In genomic region chr1:171998711-171999110, GRCh38 we compare ENCODE assay signal across 20 cellular contexts.
DNase-seq lines count a peak whose midpoint lies in the region; ATAC-seq, FAIRE-seq and TF ChIP-seq lines count a peak whose summit lies in the region.
"Had no signal": no experiment of that assay in that cellular context is flagged by ENCODE, and none has a peak within 500 bp of the region (broad histone marks: within the 10 kb centered on the region; RNA-seq: fewer than 3 reads in every experiment).

No MANE protein-coding gene starts in this region.

- H3K9me3 ChIP-seq in astrocyte (ENCODE audit: insufficient read depth, low read depth, low read length) = no peaks in the 10 kb centered on the region
- H3K9me3 ChIP-seq in keratinocyte (ENCODE audit: control insufficient read depth, low read depth, low read length) = no peaks in the 10 kb centered on the region
- H3K9me3 ChIP-seq in CD8-positive, alpha-beta T cell (ENCODE audit: low read length) = no peaks in the 10 kb centered on the region
- H3K9me3 ChIP-seq in MG63 = no peaks in the 10 kb centered on the region

- H3K4me2 ChIP-seq in astrocyte (ENCODE audit: low read length) (no peak overlapping the region), keratinocyte (ENCODE audit: control insufficient read depth, extremely low read depth, insufficient read depth, low read depth, low read length) (peak overlapping the region; percentile 12)

- POLR2A ChIA-PET in CD8-positive, alpha-beta T cell (lab: Charles Lee) = no interaction called here

- H3K4me3 Mint-ChIP-seq in astrocyte (ENCODE audit: unreplicated experiment) = no peak overlapping the region
- H3K4me3 Mint-ChIP-seq in CD8-positive, alpha-beta T cell = no peak overlapping the region
- H3K4me3 Mint-ChIP-seq: B cell; CD4-positive, alpha-beta T cell had no signal

- H3K4me1 Mint-ChIP-seq in astrocyte (ENCODE audit: low read depth, unreplicated experiment) = peaks cover 4% of the 10 kb centered on the region
- no peaks in the 10 kb centered on the region for H3K4me1 Mint-ChIP-seq in CD8-positive, alpha-beta T cell (ENCODE audit: low read depth)
- H3K4me1 Mint-ChIP-seq: B cell had no signal

- H3K36me3 Mint-ChIP-seq in astrocyte (ENCODE audit: low read depth, unreplicated experiment) = no peaks in the 10 kb centered on the region
- no peaks in the 10 kb centered on the region for H3K36me3 Mint-ChIP-seq in CD8-positive, alpha-beta T cell

- dilution Hi-C loops in keratinocyte (cut with MboI; ENCODE audit: extremely low pct_ligation_motif_present, low sequenced_read_pairs) = loop anchor here (25.0 kb wide), 1 partner anchor 361 kb away; no protein-coding TSS in a partner anchor

- H3K4me3 ChIP-seq in astrocyte (ENCODE audit: insufficient read depth, low read depth, low read length) (no peak overlapping the region), keratinocyte (ENCODE audit: control insufficient read depth in 2 of 3, extremely low read depth in 1 of 3, insufficient read depth in 2 of 3, low read depth in 1 of 3, low read length in 3 of 3) (no peak overlapping the region), MG63 (no peak overlapping the region)
- H3K4me3 ChIP-seq in CD8-positive, alpha-beta T cell (ENCODE audit: low read depth, low read length) = no peak overlapping the region

- H2AFZ ChIP-seq in astrocyte (ENCODE audit: low read depth, low read length) (no peak overlapping the region), keratinocyte (ENCODE audit: control insufficient read depth, low read length) (peak overlapping the region; percentile 59)

- CTCF ChIA-PET in CD8-positive, alpha-beta T cell (lab: Charles Lee) = interaction anchor here (1.9 kb wide), 1 partner anchor 13 kb away, joined by 9 read pairs; no protein-coding TSS in a partner anchor

- intact Hi-C loops in CD8-positive, alpha-beta T cell (cut with DNase I, micrococcal nuclease) = no loop called here

- H3K9me1 ChIP-seq in keratinocyte (ENCODE audit: control insufficient read depth, extremely low read depth, insufficient read depth, low read length) = no peaks in the 10 kb centered on the region

- H3K4me1 ChIP-seq in astrocyte (ENCODE audit: insufficient read depth, low read length) (peaks cover 2% of the 10 kb centered on the region), keratinocyte (ENCODE audit: control insufficient read depth, extremely low read depth, insufficient read depth, low read length) (peaks cover 13% of the 10 kb centered on the region)
- H3K4me1 ChIP-seq in CD8-positive, alpha-beta T cell (ENCODE audit: insufficient read depth, low read length) = no peaks in the 10 kb centered on the region

- H3K9me3 Mint-ChIP-seq in astrocyte (ENCODE audit: unreplicated experiment) = no peaks in the 10 kb centered on the region
- H3K9me3 Mint-ChIP-seq in CD8-positive, alpha-beta T cell = no peaks in the 10 kb centered on the region
- H3K9me3 Mint-ChIP-seq: CD4-positive, alpha-beta T cell had no signal

- H3K36me3 ChIP-seq in astrocyte (ENCODE audit: insufficient read depth, low read length) (no peaks in the 10 kb centered on the region), keratinocyte (ENCODE audit: control insufficient read depth in 2 of 2, extremely low read depth in 1 of 2, insufficient read depth in 2 of 2, low read length in 2 of 2) (no peaks in the 10 kb centered on the region), MG63 (no peaks in the 10 kb centered on the region)
- no peaks in the 10 kb centered on the region for H3K36me3 ChIP-seq in CD8-positive, alpha-beta T cell (ENCODE audit: insufficient read depth, low read length)

- H3K9ac ChIP-seq in astrocyte (ENCODE audit: low read length) (no peak overlapping the region), keratinocyte (ENCODE audit: control insufficient read depth, extremely low read depth, insufficient read depth, low read length) (no peak overlapping the region)

- DNase-seq in AG08396 (ENCODE audit: low spot score) = peak; percentile 9
- peak; percentile 31 for DNase-seq in HCEC 1CT
- DNase-seq in astrocyte (ENCODE audit: low read depth) = peak; percentile 32
- no peak for DNase-seq in keratinocyte (ENCODE audit: low read depth, low spot score)
- DNase-seq in CD8-positive, alpha-beta T cell = no peak
- no peak for DNase-seq in Ammon's horn (ENCODE audit: low spot score)
- no peak for DNase-seq in MG63
- DNase-seq in SKM-1 (lab: John Stamatoyannopoulos, UW; ENCODE audit: unreplicated experiment) = no peak
- DNase-seq: CD4-positive, alpha-beta T cell; DMS79 treated with DMSO at 0.1 percent for 48 hours; GF-D8; GOT3; Karpas-422; NCI-H1436; NCI-H2081; NCI-H2227 treated with DMSO at 0.1 percent for 48 hours; NCI-H526 had no signal

- no peak overlapping the region for H3K27ac Mint-ChIP-seq in astrocyte (ENCODE audit: unreplicated experiment)
- no peak overlapping the region for H3K27ac Mint-ChIP-seq in CD8-positive, alpha-beta T cell
- H3K27ac Mint-ChIP-seq: B cell; CD4-positive, alpha-beta T cell had no signal

- H3K27me3 ChIP-seq in astrocyte (ENCODE audit: insufficient read depth, low read length) = no peaks in the 10 kb centered on the region
- no peaks in the 10 kb centered on the region for H3K27me3 ChIP-seq in keratinocyte (ENCODE audit: control insufficient read depth, extremely low read depth, insufficient read depth, low read length)
- no peaks in the 10 kb centered on the region for H3K27me3 ChIP-seq in CD8-positive, alpha-beta T cell (ENCODE audit: insufficient read depth, low read length)
- no peaks in the 10 kb centered on the region for H3K27me3 ChIP-seq in MG63

- H3K79me2 ChIP-seq in astrocyte (ENCODE audit: insufficient read depth, low read length) (no peaks in the 10 kb centered on the region), keratinocyte (ENCODE audit: control insufficient read depth, insufficient read depth, low read length) (no peaks in the 10 kb centered on the region)

- H3K27me3 Mint-ChIP-seq in astrocyte (ENCODE audit: low read depth, unreplicated experiment) = no peaks in the 10 kb centered on the region
- H3K27me3 Mint-ChIP-seq in CD8-positive, alpha-beta T cell (ENCODE audit: low read depth) = peaks cover 5% of the 10 kb centered on the region
- H3K27me3 Mint-ChIP-seq: B cell had no signal

- no peaks in the 10 kb centered on the region for H4K20me1 ChIP-seq in astrocyte (ENCODE audit: insufficient read depth, low read length)
- no peaks in the 10 kb centered on the region for H4K20me1 ChIP-seq in keratinocyte (ENCODE audit: control insufficient read depth, extremely low read depth, insufficient read depth, low read length)

- FAIRE-seq in astrocyte (lab: Jason Lieb, UNC) = no peak
- peak; percentile 77 for FAIRE-seq in keratinocyte (lab: Jason Lieb, UNC)

- ATAC-seq in CD8-positive, alpha-beta T cell = no peak
- ATAC-seq: Right ventricle myocardium inferior, SK-N-SH treated with all-trans-retinoic acid at 6 μM for 48 hours had no signal

- H3K27ac ChIP-seq in astrocyte (ENCODE audit: low read depth, low read length) = no peak overlapping the region
- H3K27ac ChIP-seq in keratinocyte (ENCODE audit: control insufficient read depth, insufficient read depth, low read length) = no peak overlapping the region
- H3K27ac ChIP-seq in CD8-positive, alpha-beta T cell (ENCODE audit: low read depth, low read length) = no peak overlapping the region

- TF ChIP-seq CTCF in astrocyte (IDR thresholded peaks at IDR 0.05; ENCODE audit: insufficient read depth, low read depth, low read length) (no peak), keratinocyte (optimal IDR thresholded peaks at IDR 0.05 in 1 of 3, IDR thresholded peaks at IDR 0.05 in 1 of 3, conservative IDR thresholded peaks at IDR 0.05 in 1 of 3; ENCODE audit: extremely low read depth in 1 of 3, insufficient read depth in 2 of 3, low read length in 3 of 3) (no peak)
- TF ChIP-seq CTCF in CD8-positive, alpha-beta T cell (IDR thresholded peaks at IDR 0.05) = no peak

Comparison
In these comparisons a context has a peak if more than half of its experiments do, and no peak if none do; other contexts are left out.
1. DNase-seq: peak in AG08396 (single experiment), HCEC 1CT (single experiment) and astrocyte (single experiment); none in keratinocyte (single experiment), CD8-positive, alpha-beta T cell (0 of 7), Ammon's horn (single experiment), MG63 (single experiment) and SKM-1 (single experiment).